ENCODE assay signal across 8 cellular contexts in the genomic region with DNA sequence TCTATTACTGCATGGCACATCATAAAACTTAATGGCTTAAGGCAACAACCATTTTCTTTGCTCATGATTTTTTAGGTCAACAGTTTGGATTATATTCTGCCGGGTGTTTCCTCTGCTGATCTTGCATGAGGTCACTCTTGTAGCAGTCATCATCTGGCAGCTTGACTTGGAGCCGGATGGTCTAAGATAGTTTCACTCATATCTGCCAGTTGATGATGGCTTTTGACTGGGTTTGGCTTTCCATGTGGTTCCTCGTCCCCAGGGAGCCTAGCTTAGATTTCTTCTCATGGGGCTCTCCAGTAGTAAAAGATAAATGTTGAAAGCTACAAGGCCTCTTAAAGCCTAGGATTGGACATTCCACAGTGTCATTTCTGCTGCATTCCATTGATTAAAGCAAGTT. TPM values are rescaled to one million over a fixed set of nuclear protein-coding genes. Genes with fewer than 3 reads are reported as not detected.
A peak's percentile ranks its signal among the peaks of the same experiment; 100 is the strongest.
DNase-seq lines count a peak whose midpoint lies in the region; ATAC-seq and TF ChIP-seq lines count a peak whose summit lies in the region.

No MANE protein-coding gene starts in this region.

- CTCF ChIA-PET in CD4-positive, alpha-beta memory T cell (lab: Charles Lee; ENCODE audit: partially characterized antibody), result interaction anchor here (1.0 to 2.6 kb wide), 3 partner anchors 24 to 94 kb away, joined by 3 to 12 read pairs (median 4); no protein-coding TSS in a partner anchor

- H3K4me1 Mint-ChIP-seq in CD4-positive, alpha-beta memory T cell, result peaks cover 53 to 89% (median 71%) of the 10 kb centered on the region in 4 donors
- peaks cover 54% of the 10 kb centered on the region for H3K4me1 Mint-ChIP-seq in activated T-helper 17 cell treated with anti-CD3 and anti-CD28 coated beads, Interleukin-2, amount 50 U/mL, for 72 hours

- H3K9me3 Mint-ChIP-seq in CD4-positive, alpha-beta memory T cell, result no peaks in the 10 kb centered on the region
- no peaks in the 10 kb centered on the region for H3K9me3 Mint-ChIP-seq in activated T-helper 17 cell treated with anti-CD3 and anti-CD28 coated beads, Interleukin-2, amount 50 U/mL, for 72 hours

- H3K36me3 Mint-ChIP-seq in CD4-positive, alpha-beta memory T cell, result peaks cover 9 to 12% of the 10 kb centered on the region in 2 donors
- peaks cover 8% of the 10 kb centered on the region for H3K36me3 Mint-ChIP-seq in activated T-helper 17 cell treated with anti-CD3 and anti-CD28 coated beads, Interleukin-2, amount 50 U/mL, for 72 hours (ENCODE audit: low read depth)

- H3K27ac ChIP-seq in CD4-positive, alpha-beta memory T cell (ENCODE audit: low read depth, low read length), result peak overlapping the region; percentile 45
- H3K27ac ChIP-seq in upper lobe of right lung, result no peak overlapping the region

- H3K9me3 ChIP-seq in CD4-positive, alpha-beta memory T cell (ENCODE audit: control insufficient read depth in 1 of 2, low read length in 2 of 2), result no peaks in the 10 kb centered on the region
- no peaks in the 10 kb centered on the region for H3K9me3 ChIP-seq in upper lobe of right lung

- POLR2A ChIA-PET in CD4-positive, alpha-beta memory T cell (lab: Charles Lee; ENCODE audit: partially characterized antibody), result interaction anchor here (0.7 to 6.9 kb wide), 11 partner anchors 10 to 155 kb away, joined by 3 to 110 read pairs (median 4); partner anchors contain the start of genes ERAP1, ERAP2 and LNPEP

- peak overlapping the region in 1 of 2 donors; percentile 29 for H3K4me3 ChIP-seq in CD4-positive, alpha-beta memory T cell (ENCODE audit: low read length in 2 of 2)
- H3K4me3 ChIP-seq in upper lobe of right lung, result no peak overlapping the region

- ATAC-seq in GM19452 (IDR thresholded peaks at IDR 0.05; ENCODE audit: unreplicated experiment) (peak; percentile 47), upper lobe of right lung (peak; percentile 70)
- peak; percentile 81 for ATAC-seq in activated T-helper 17 cell treated with anti-CD3 and anti-CD28 coated beads, Interleukin-2, amount 50 U/mL, for 72 hours (replicated peaks)

- H3K36me3 ChIP-seq in CD4-positive, alpha-beta memory T cell (ENCODE audit: insufficient read depth, low read length), result no peaks in the 10 kb centered on the region
- H3K36me3 ChIP-seq in upper lobe of right lung, result no peaks in the 10 kb centered on the region

- H3K27me3 ChIP-seq in CD4-positive, alpha-beta memory T cell (ENCODE audit: insufficient read depth, low read length), result no peaks in the 10 kb centered on the region
- no peaks in the 10 kb centered on the region for H3K27me3 ChIP-seq in upper lobe of right lung

- peak in 2 of 5 donors; percentile 19 to 44 for DNase-seq in CD4-positive, alpha-beta memory T cell
- DNase-seq in HS-5 (ENCODE audit: low read depth) (peak; percentile 34), hepatic stellate cell (ENCODE audit: low spot score) (peak; percentile 66), upper lobe of right lung (no peak), cortex of kidney (lab: John Stamatoyannopoulos, UW) (no peak)
- DNase-seq in effector CD8-positive, alpha-beta T cell (lab: John Stamatoyannopoulos, UW), result no peak

- peaks cover 88% of the 10 kb centered on the region for H3K4me1 ChIP-seq in CD4-positive, alpha-beta memory T cell (ENCODE audit: insufficient read depth, low read length)
- H3K4me1 ChIP-seq in upper lobe of right lung, result peaks cover 41% of the 10 kb centered on the region

- H3K4me3 Mint-ChIP-seq in CD4-positive, alpha-beta memory T cell, result peak overlapping the region; percentile 33 to 89 (median 80)
- peak overlapping the region; percentile 78 for H3K4me3 Mint-ChIP-seq in activated T-helper 17 cell treated with anti-CD3 and anti-CD28 coated beads, Interleukin-2, amount 50 U/mL, for 72 hours

- no peak for TF ChIP-seq CTCF in upper lobe of right lung (IDR thresholded peaks at IDR 0.05)

- H3K27me3 Mint-ChIP-seq in CD4-positive, alpha-beta memory T cell, result no peaks in the 10 kb centered on the region
- no peaks in the 10 kb centered on the region for H3K27me3 Mint-ChIP-seq in activated T-helper 17 cell treated with anti-CD3 and anti-CD28 coated beads, Interleukin-2, amount 50 U/mL, for 72 hours

- peak overlapping the region; percentile 83 to 97 (median 95) for H3K27ac Mint-ChIP-seq in CD4-positive, alpha-beta memory T cell
- H3K27ac Mint-ChIP-seq in activated T-helper 17 cell treated with anti-CD3 and anti-CD28 coated beads, Interleukin-2, amount 50 U/mL, for 72 hours, result peak overlapping the region; percentile 81

- intact Hi-C loops in CD4-positive, alpha-beta memory T cell (cut with micrococcal nuclease), result no loop called here
- intact Hi-C loops in upper lobe of right lung (cut with DNase I), result no loop called here

RNA-seq across cellular contexts. Expression of gene LNPEP, which starts 27.4 kb away (rescaled TPM):
- 10 to 100 TPM; 92.5 to 97.3 TPM for total RNA-seq in CD4-positive, alpha-beta memory T cell
- polyA plus RNA-seq in CD4-positive, alpha-beta memory T cell, result 10 to 100 TPM; 23.5 to 38.6 TPM
- total RNA-seq in activated T-helper 17 cell treated with anti-CD3 and anti-CD28 coated beads, Interleukin-2, amount 50 U/mL, for 72 hours, result 10 to 100 TPM; 45.0 to 52.7 TPM
- 50.6 TPM for total RNA-seq in upper lobe of right lung

Comparison
In these comparisons a context has a peak if more than half of its experiments do, and no peak if none do; other contexts are left out.
1. DNase-seq: peak in HS-5 (single experiment) and hepatic stellate cell (single experiment); none in upper lobe of right lung (single experiment), effector CD8-positive, alpha-beta T cell (single experiment) and cortex of kidney (single experiment).
2. Peak in every context shown above with its lines, with median percentiles within 50 percentile points of each other: ATAC-seq.